Comparison of ENCODE assay signal across 1 cellular context in the genomic region with DNA sequence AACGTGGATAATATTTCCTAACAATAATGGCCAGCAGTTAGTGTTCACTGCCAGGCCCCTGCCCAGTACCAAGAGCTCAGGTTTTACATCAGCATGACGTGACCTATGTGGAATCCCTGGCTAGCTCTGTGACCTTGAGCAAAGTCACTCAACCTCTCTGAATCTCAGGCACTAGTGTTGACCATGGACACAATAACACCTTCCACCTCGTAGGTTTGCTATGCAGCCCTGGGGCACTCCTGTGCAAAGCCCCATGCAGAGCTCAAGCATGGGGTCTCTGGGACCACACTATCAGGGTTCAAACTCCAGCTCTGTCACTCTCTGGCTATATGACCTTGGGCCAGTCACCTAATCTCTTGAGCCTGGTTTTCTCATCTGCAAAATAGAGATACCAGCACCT.
TF ChIP-seq lines count a peak whose summit lies in the region.

No MANE protein-coding gene starts in this region.

TF ChIP-seq in IMR-90, 13 proteins besides CTCF, POLR2A, EP300 and RAD21 (continued from another document):
- TF ChIP-seq BHLHE40 (IDR thresholded peaks at IDR 0.05; ENCODE audit: low read depth, low read length) (no peak), MAZ (IDR thresholded peaks at IDR 0.05; ENCODE audit: borderline replicate concordance, low read depth, low read length) (no peak), RFX5 (IDR thresholded peaks at IDR 0.05; ENCODE audit: low read depth, low read length) (no peak), MXI1 (IDR thresholded peaks at IDR 0.05; ENCODE audit: borderline replicate concordance, low read depth, low read length) (no peak), CEBPB (IDR thresholded peaks at IDR 0.05; ENCODE audit: low read depth, low read length) (no peak), CHD1 (IDR thresholded peaks at IDR 0.05; ENCODE audit: low read depth, low read length) (no peak), NFE2L2 (IDR thresholded peaks at IDR 0.05; ENCODE audit: low read depth, low read length) (no peak)
- TF ChIP-seq, protein P1, sequence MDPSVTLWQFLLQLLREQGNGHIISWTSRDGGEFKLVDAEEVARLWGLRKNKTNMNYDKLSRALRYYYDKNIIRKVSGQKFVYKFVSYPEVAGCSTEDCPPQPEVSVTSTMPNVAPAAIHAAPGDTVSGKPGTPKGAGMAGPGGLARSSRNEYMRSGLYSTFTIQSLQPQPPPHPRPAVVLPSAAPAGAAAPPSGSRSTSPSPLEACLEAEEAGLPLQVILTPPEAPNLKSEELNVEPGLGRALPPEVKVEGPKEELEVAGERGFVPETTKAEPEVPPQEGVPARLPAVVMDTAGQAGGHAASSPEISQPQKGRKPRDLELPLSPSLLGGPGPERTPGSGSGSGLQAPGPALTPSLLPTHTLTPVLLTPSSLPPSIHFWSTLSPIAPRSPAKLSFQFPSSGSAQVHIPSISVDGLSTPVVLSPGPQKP (IDR thresholded peaks at IDR 0.05; ENCODE audit: borderline replicate concordance, low read depth, low read length), result no peak
- TF ChIP-seq, protein P2, sequence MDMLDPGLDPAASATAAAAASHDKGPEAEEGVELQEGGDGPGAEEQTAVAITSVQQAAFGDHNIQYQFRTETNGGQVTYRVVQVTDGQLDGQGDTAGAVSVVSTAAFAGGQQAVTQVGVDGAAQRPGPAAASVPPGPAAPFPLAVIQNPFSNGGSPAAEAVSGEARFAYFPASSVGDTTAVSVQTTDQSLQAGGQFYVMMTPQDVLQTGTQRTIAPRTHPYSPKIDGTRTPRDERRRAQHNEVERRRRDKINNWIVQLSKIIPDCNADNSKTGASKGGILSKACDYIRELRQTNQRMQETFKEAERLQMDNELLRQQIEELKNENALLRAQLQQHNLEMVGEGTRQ (IDR thresholded peaks at IDR 0.05; ENCODE audit: low read depth, low read length), result no peak
TF ChIP-seq in IMR-90: peak in this region for 0.
